1 cellular context compared by ENCODE assay signal in the genomic region with DNA sequence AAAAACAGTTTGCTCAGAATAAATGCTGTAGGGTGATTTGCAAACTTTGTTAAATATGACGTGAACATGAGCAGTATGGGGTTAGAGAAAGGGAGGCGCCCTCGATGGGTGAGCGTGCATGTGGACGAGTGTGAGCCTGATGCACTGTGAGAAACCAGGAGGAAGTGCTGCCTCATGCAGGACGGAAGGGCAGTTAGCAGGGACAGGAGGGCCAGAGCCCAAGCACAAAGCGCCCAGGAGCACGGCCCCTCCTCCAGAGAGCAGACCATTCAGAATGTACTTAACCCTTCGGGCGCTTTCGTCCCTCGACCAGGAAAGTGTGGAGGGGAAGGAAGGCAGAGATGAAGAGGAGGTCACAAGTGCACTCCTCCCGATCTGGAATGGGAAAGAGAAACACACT.
TF ChIP-seq lines count a peak whose summit lies in the region.

No MANE protein-coding gene starts in this region.

TF ChIP-seq in IMR-90, 13 proteins besides CTCF, POLR2A, EP300 and RAD21:
- TF ChIP-seq, protein P1, sequence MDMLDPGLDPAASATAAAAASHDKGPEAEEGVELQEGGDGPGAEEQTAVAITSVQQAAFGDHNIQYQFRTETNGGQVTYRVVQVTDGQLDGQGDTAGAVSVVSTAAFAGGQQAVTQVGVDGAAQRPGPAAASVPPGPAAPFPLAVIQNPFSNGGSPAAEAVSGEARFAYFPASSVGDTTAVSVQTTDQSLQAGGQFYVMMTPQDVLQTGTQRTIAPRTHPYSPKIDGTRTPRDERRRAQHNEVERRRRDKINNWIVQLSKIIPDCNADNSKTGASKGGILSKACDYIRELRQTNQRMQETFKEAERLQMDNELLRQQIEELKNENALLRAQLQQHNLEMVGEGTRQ (IDR thresholded peaks at IDR 0.05; ENCODE audit: low read depth, low read length) = no peak
- TF ChIP-seq MXI1 (IDR thresholded peaks at IDR 0.05; ENCODE audit: borderline replicate concordance, low read depth, low read length) (0 out of 2 replicates have a peak, but pooled peaks have one; percentile 31), NFE2L2 (IDR thresholded peaks at IDR 0.05; ENCODE audit: low read depth, low read length) (peak; percentile 20; the same call in 1 of the 2 replicates)
